Comparison of ENCODE assay signal across 8 cellular contexts in the genomic region with DNA sequence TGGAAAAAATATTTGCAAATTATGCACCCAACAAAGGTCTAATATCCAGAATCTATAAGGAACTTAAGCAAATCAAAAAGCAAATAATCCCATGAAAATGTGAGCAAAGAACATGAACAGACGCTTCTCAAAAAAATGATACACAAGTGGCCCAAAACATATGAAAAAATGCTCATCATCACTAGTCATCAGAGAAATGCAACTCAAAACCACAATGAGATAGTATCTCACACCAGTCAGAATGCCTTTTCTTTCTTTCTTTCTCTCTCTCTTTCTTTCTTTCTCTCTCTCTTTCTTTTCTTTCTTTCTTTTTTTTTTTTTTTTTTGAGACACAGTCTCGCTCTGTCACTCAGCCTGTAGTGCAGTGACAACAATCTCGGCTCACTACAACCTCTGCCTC.
A peak's percentile ranks its signal among the peaks of the same experiment; 100 is the strongest.
DNase-seq lines count a peak whose midpoint lies in the region; ATAC-seq and TF ChIP-seq lines count a peak whose summit lies in the region.
"Not testable (repeated sequence)": the region's sequence is repeated elsewhere in the genome, so short reads cannot be mapped to it uniquely, and the experiment has no call there.

No MANE protein-coding gene starts in this region.

- not testable (repeated sequence) for H3K27me3 Mint-ChIP-seq in activated naive CD4-positive, alpha-beta T cell treated with anti-CD3 and anti-CD28 coated beads, Interleukin-2, amount 50 U/mL, for 24 hours; nephron progenitor cell (ENCODE audit: low read depth, poor library complexity); stimulated activated naive B cell treated with anti-CD40 and anti-IgM and Interleukin-4, amounts not matched to agents 10 μg/mL and 1 μg/mL and 100 μg/mL, for 72 hours

- peaks cover 24% of the 10 kb centered on the region for H3K4me1 Mint-ChIP-seq in activated naive CD4-positive, alpha-beta T cell treated with anti-CD3 and anti-CD28 coated beads, Interleukin-2, amount 50 U/mL, for 24 hours
- peaks cover 38% of the 10 kb centered on the region for H3K4me1 Mint-ChIP-seq in nephron progenitor cell
- peaks cover 5 to 16% of the 10 kb centered on the region in 2 donors for H3K4me1 Mint-ChIP-seq in stimulated activated naive B cell treated with anti-CD40 and anti-IgM and Interleukin-4, amounts not matched to agents 10 μg/mL and 1 μg/mL and 100 μg/mL, for 72 hours

- in situ Hi-C loops in brain microvascular endothelial cell (cut with HindIII; ENCODE audit: low pct_ligation_motif_present, low sequenced_read_pairs): not testable (repeated sequence)

- ATAC-seq in stimulated activated naive B cell treated with anti-CD40 and anti-IgM and Interleukin-4, amounts not matched to agents 10 μg/mL and 1 μg/mL and 100 μg/mL, for 72 hours (replicated peaks): not testable (repeated sequence)

- not testable (repeated sequence) for H3K4me3 ChIP-seq in brain microvascular endothelial cell (ENCODE audit: low read depth, low read length); fibroblast of mammary gland (ENCODE audit: control insufficient read depth, low read depth, low read length)

- H3K27ac ChIP-seq in brain microvascular endothelial cell: not testable (repeated sequence)

- not testable (repeated sequence) for H3K36me3 Mint-ChIP-seq in activated naive CD4-positive, alpha-beta T cell treated with anti-CD3 and anti-CD28 coated beads, Interleukin-2, amount 50 U/mL, for 24 hours; nephron progenitor cell (ENCODE audit: low read depth); stimulated activated naive B cell treated with anti-CD40 and anti-IgM and Interleukin-4, amounts not matched to agents 10 μg/mL and 1 μg/mL and 100 μg/mL, for 72 hours

- H3K9me3 Mint-ChIP-seq in activated naive CD4-positive, alpha-beta T cell treated with anti-CD3 and anti-CD28 coated beads, Interleukin-2, amount 50 U/mL, for 24 hours; nephron progenitor cell; stimulated activated naive B cell treated with anti-CD40 and anti-IgM and Interleukin-4, amounts not matched to agents 10 μg/mL and 1 μg/mL and 100 μg/mL, for 72 hours: not testable (repeated sequence)

- DNase-seq in EL (peak; percentile 78), LHCN-M2 (ENCODE audit: low read depth) (peak; percentile 71), RPMI7951 (ENCODE audit: low read depth) (peak; percentile 67), brain microvascular endothelial cell (peak; percentile 51), fibroblast of mammary gland (ENCODE audit: low read depth) (peak; percentile 46)
- DNase-seq in nephron progenitor cell; stimulated activated naive B cell treated with anti-CD40 and anti-IgM and Interleukin-4, amounts not matched to agents 10 μg/mL and 1 μg/mL and 100 μg/mL, for 72 hours: not testable (repeated sequence)

- peak overlapping the region; percentile 20 for H3K27ac Mint-ChIP-seq in activated naive CD4-positive, alpha-beta T cell treated with anti-CD3 and anti-CD28 coated beads, Interleukin-2, amount 50 U/mL, for 24 hours
- peak overlapping the region; percentile 52 for H3K27ac Mint-ChIP-seq in nephron progenitor cell
- peak overlapping the region; percentile 62 for H3K27ac Mint-ChIP-seq in stimulated activated naive B cell treated with anti-CD40 and anti-IgM and Interleukin-4, amounts not matched to agents 10 μg/mL and 1 μg/mL and 100 μg/mL, for 72 hours

- H3K27me3 ChIP-seq in brain microvascular endothelial cell (replicated peaks): not testable (repeated sequence)

- not testable (repeated sequence) for H3K36me3 ChIP-seq in brain microvascular endothelial cell (replicated peaks)

- H3K4me3 Mint-ChIP-seq in activated naive CD4-positive, alpha-beta T cell treated with anti-CD3 and anti-CD28 coated beads, Interleukin-2, amount 50 U/mL, for 24 hours; nephron progenitor cell; stimulated activated naive B cell treated with anti-CD40 and anti-IgM and Interleukin-4, amounts not matched to agents 10 μg/mL and 1 μg/mL and 100 μg/mL, for 72 hours: not testable (repeated sequence)

- not testable (repeated sequence) for TF ChIP-seq CTCF in brain microvascular endothelial cell (IDR thresholded peaks at IDR 0.05; ENCODE audit: low read depth, low read length, missing control alignments); fibroblast of mammary gland (conservative IDR thresholded peaks at IDR 0.05; ENCODE audit: control insufficient read depth, insufficient read depth, low read depth, low read length); nephron progenitor cell (IDR thresholded peaks at IDR 0.05)
